In the genomic region with DNA sequence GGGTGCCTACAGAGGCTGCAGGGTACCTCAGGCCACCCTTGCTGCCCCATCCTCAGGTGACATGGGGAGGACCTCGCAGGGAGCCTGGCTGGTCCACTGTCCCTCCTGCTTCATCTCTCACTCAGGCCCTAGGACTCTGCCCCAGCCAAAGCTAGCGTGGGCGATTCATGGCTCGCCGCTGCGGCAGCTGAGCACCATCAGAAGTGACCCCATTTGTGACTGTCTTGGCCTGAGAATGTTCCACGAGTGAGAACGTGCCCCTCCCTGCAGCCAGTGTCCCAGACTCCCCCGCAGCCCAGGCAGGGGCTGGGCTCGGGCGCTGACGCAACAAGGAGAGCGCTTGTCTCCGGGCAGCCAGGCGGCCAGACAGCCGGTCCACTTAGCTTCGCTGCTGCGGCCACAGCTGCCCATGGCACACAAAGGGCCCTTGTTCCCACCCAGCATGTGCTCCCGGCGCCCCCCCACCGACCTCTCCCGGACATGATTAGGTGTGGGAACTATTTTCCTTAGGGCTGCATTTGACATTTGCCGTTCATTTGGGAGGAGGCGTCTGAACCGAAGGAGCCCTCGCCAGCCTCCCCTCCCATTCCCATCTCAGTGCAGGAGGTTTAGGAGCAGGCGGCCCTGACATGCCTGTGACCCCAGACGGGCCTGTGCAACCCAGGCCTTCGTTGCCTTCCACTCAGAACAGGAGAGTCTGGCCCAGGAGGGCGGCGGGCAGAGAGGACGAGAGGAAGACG, we compare ENCODE assay signal across 11 cellular contexts. TPM values are rescaled to one million over a fixed set of nuclear protein-coding genes. Genes with fewer than 3 reads are reported as not detected.
A peak's percentile ranks its signal among the peaks of the same experiment; 100 is the strongest.
DNase-seq lines count a peak whose midpoint lies in the region; ATAC-seq, FAIRE-seq and TF ChIP-seq lines count a peak whose summit lies in the region.
"Had no signal": no experiment of that assay in that cellular context is flagged by ENCODE, and none has a peak within 500 bp of the region (broad histone marks: within the 10 kb centered on the region; RNA-seq: fewer than 3 reads in every experiment).

No MANE protein-coding gene starts in this region.

- peaks cover 8% of the 10 kb centered on the region for H3K36me3 Mint-ChIP-seq in HFFc6 (ENCODE audit: low read depth)
- no peaks in the 10 kb centered on the region for H3K36me3 Mint-ChIP-seq in activated CD4-positive, alpha-beta T cell treated with anti-CD3 and anti-CD28 coated beads, Interleukin-2, amount 10 ng/mL, durations not matched to agents 24 days and 14 days (ENCODE audit: low read depth)
- H3K36me3 Mint-ChIP-seq: stimulated activated memory B cell treated with anti-CD40 and anti-IgM and Interleukin-4, amounts not matched to agents 10 μg/mL and 1 μg/mL and 100 μg/mL, for 72 hours had no signal

- intact Hi-C loops in left colon (cut with DNase I, micrococcal nuclease): no loop called here
- intact Hi-C loops in activated CD4-positive, alpha-beta T cell treated with anti-CD3 and anti-CD28 coated beads, Interleukin-2, amount 10 ng/mL, durations not matched to agents 24 days and 14 days (cut with micrococcal nuclease): no loop called here

- H3K4me3 Mint-ChIP-seq in HFFc6: peak overlapping the region; percentile 65
- no peak overlapping the region for H3K4me3 Mint-ChIP-seq in activated CD4-positive, alpha-beta T cell treated with anti-CD3 and anti-CD28 coated beads, Interleukin-2, amount 10 ng/mL, durations not matched to agents 24 days and 14 days
- H3K4me3 Mint-ChIP-seq: activated CD8-positive, alpha-beta T cell treated with anti-CD3 and anti-CD28 coated beads, Interleukin-2, amount 10 ng/mL, durations not matched to agents 7 days and 5 days; stimulated activated memory B cell treated with anti-CD40 and anti-IgM and Interleukin-4, amounts not matched to agents 10 μg/mL and 1 μg/mL and 100 μg/mL, for 72 hours had no signal

- H3K4me3 ChIP-seq in skeletal muscle cell (ENCODE audit: low read depth, low read length): no peak overlapping the region

- TF ChIP-seq POLR2A in GM12892 (IDR thresholded peaks at IDR 0.05; ENCODE audit: low read depth, low read length): no peak

- H3K27ac Mint-ChIP-seq in HFFc6: peak overlapping the region; percentile 49; the same call in 1 of the 2 replicates
- no peak overlapping the region for H3K27ac Mint-ChIP-seq in activated CD4-positive, alpha-beta T cell treated with anti-CD3 and anti-CD28 coated beads, Interleukin-2, amount 10 ng/mL, durations not matched to agents 24 days and 14 days
- H3K27ac Mint-ChIP-seq: activated CD8-positive, alpha-beta T cell treated with anti-CD3 and anti-CD28 coated beads, Interleukin-2, amount 10 ng/mL, durations not matched to agents 7 days and 5 days; stimulated activated memory B cell treated with anti-CD40 and anti-IgM and Interleukin-4, amounts not matched to agents 10 μg/mL and 1 μg/mL and 100 μg/mL, for 72 hours had no signal

- no peaks in the 10 kb centered on the region; the same call in 1 of the 2 replicates for H3K9me3 Mint-ChIP-seq in HFFc6
- H3K9me3 Mint-ChIP-seq in activated CD4-positive, alpha-beta T cell treated with anti-CD3 and anti-CD28 coated beads, Interleukin-2, amount 10 ng/mL, durations not matched to agents 24 days and 14 days: no peaks in the 10 kb centered on the region
- H3K9me3 Mint-ChIP-seq: stimulated activated memory B cell treated with anti-CD40 and anti-IgM and Interleukin-4, amounts not matched to agents 10 μg/mL and 1 μg/mL and 100 μg/mL, for 72 hours had no signal

- no peak for TF ChIP-seq CTCF in HFFc6 (IDR thresholded peaks at IDR 0.05)

- ATAC-seq in left colon (peak; percentile 25), HG03469 (IDR thresholded peaks at IDR 0.05; ENCODE audit: unreplicated experiment) (no peak)
- ATAC-seq: activated CD8-positive, alpha-beta T cell treated with anti-CD3 and anti-CD28 coated beads, Interleukin-2, amount 10 ng/mL, durations not matched to agents 7 days and 5 days; stimulated activated memory B cell treated with anti-CD40 and anti-IgM and Interleukin-4, amounts not matched to agents 10 μg/mL and 1 μg/mL and 100 μg/mL, for 72 hours had no signal

- H3K27me3 Mint-ChIP-seq in HFFc6 (ENCODE audit: insufficient read depth): peaks cover 8% of the 10 kb centered on the region
- no peaks in the 10 kb centered on the region for H3K27me3 Mint-ChIP-seq in activated CD4-positive, alpha-beta T cell treated with anti-CD3 and anti-CD28 coated beads, Interleukin-2, amount 10 ng/mL, durations not matched to agents 24 days and 14 days

- H3K4me1 Mint-ChIP-seq in HFFc6 (ENCODE audit: low read depth): peaks cover 45% of the 10 kb centered on the region
- H3K4me1 Mint-ChIP-seq in activated CD4-positive, alpha-beta T cell treated with anti-CD3 and anti-CD28 coated beads, Interleukin-2, amount 10 ng/mL, durations not matched to agents 24 days and 14 days: peaks cover 8% of the 10 kb centered on the region

- DNase-seq in HFFc6 (no peak), caudate nucleus (lab: John Stamatoyannopoulos, UW) (peak; percentile 23 to 96 (median 87)), left colon (peak; percentile 46 to 60), skeletal muscle cell (ENCODE audit: low read depth) (peak; percentile 93), COR-L47 (lab: John Stamatoyannopoulos, UW) (no peak), GM12892 (ENCODE audit: insufficient read length) (no peak)
- no peak for DNase-seq in activated CD4-positive, alpha-beta T cell treated with anti-CD3 and anti-CD28 coated beads, Interleukin-2, amount 10 ng/mL, durations not matched to agents 24 days and 14 days
- DNase-seq: activated CD8-positive, alpha-beta T cell treated with anti-CD3 and anti-CD28 coated beads, Interleukin-2, amount 10 ng/mL, durations not matched to agents 7 days and 5 days; NCI-H187 treated with DMSO at 0.1 percent for 48 hours had no signal

- peak overlapping the region; percentile 63 for H3K27ac ChIP-seq in caudate nucleus (ENCODE audit: low read depth, low read length)

- FAIRE-seq in GM12892 (lab: Jason Lieb, UNC): no peak

RNA-seq across cellular contexts. Expression of a gene that starts 19.3 kb away (rescaled TPM):
- total RNA-seq in HFFc6 (2021; fragmentation: NEBNext Ultra II Directional; extraction: Animal tissue kit (Norgen Biotek cat#: 25700)): 100 to 1,000 TPM in 1 of 6 experiments, 10 to 100 TPM in 5; 78.2 to 112 (median 80.3) TPM
- 10 to 100 TPM; 21.7 to 26.1 TPM for total RNA-seq in left colon
- total RNA-seq in activated CD4-positive, alpha-beta T cell treated with anti-CD3 and anti-CD28 coated beads, Interleukin-2, amount 10 ng/mL, durations not matched to agents 24 days and 14 days: 15.5 and 17.9 TPM in 2 replicates
- 8.8 TPM for polyA plus RNA-seq in GM12892 (2012; ENCODE audit: missing spikeins)

Comparison
In these comparisons a context has a peak if more than half of its experiments do, and no peak if none do; other contexts are left out.
1. DNase-seq: peak in caudate nucleus (61 of 61), left colon (2 of 2) and skeletal muscle cell (single experiment); none in HFFc6 (single experiment), COR-L47 (single experiment), activated CD4-positive, alpha-beta T cell treated with anti-CD3 and anti-CD28 coated beads, Interleukin-2, amount 10 ng/mL, durations not matched to agents 24 days and 14 days (single experiment) and GM12892 (single experiment).